In the genomic region with DNA sequence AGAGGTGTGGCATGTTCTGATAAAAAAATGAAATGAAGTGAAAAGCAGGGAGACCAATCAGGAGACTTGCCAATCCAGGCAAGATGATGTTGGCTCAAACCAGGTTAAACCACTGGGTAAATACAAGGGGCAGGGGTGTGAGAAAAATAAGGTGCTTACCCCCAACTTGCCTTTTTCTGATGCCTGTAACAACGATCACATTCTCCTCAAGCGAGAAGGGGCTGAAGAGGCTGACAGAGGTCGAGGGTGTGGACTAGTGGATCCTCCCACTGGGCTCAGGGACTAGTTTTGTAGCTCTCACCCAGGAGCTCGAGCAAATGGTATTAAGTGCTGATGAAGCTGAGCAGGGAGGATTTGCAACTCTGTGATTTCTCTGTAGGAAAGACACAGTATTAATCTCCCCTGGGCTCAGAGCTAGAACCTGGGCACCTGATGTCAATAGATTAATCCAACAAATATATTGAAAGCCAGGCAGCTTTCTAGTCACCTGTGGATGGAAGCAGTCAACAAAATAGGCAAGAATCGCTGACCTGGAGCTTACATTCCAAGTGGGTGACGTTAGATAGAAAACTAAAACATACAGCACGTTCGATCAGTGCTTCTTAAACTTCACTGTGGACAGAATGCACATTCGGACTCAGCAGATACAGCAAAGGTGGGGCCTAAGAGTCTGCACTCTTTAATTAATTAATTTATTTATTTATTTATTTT, we compare ENCODE assay signal across 1 cellular context.
TF ChIP-seq lines count a peak whose summit lies in the region.

No MANE protein-coding gene starts in this region.

TF ChIP-seq in GM23338, 12 proteins besides CTCF, POLR2A, EP300 and RAD21 (continued from another document):
- TF ChIP-seq, protein P1, sequence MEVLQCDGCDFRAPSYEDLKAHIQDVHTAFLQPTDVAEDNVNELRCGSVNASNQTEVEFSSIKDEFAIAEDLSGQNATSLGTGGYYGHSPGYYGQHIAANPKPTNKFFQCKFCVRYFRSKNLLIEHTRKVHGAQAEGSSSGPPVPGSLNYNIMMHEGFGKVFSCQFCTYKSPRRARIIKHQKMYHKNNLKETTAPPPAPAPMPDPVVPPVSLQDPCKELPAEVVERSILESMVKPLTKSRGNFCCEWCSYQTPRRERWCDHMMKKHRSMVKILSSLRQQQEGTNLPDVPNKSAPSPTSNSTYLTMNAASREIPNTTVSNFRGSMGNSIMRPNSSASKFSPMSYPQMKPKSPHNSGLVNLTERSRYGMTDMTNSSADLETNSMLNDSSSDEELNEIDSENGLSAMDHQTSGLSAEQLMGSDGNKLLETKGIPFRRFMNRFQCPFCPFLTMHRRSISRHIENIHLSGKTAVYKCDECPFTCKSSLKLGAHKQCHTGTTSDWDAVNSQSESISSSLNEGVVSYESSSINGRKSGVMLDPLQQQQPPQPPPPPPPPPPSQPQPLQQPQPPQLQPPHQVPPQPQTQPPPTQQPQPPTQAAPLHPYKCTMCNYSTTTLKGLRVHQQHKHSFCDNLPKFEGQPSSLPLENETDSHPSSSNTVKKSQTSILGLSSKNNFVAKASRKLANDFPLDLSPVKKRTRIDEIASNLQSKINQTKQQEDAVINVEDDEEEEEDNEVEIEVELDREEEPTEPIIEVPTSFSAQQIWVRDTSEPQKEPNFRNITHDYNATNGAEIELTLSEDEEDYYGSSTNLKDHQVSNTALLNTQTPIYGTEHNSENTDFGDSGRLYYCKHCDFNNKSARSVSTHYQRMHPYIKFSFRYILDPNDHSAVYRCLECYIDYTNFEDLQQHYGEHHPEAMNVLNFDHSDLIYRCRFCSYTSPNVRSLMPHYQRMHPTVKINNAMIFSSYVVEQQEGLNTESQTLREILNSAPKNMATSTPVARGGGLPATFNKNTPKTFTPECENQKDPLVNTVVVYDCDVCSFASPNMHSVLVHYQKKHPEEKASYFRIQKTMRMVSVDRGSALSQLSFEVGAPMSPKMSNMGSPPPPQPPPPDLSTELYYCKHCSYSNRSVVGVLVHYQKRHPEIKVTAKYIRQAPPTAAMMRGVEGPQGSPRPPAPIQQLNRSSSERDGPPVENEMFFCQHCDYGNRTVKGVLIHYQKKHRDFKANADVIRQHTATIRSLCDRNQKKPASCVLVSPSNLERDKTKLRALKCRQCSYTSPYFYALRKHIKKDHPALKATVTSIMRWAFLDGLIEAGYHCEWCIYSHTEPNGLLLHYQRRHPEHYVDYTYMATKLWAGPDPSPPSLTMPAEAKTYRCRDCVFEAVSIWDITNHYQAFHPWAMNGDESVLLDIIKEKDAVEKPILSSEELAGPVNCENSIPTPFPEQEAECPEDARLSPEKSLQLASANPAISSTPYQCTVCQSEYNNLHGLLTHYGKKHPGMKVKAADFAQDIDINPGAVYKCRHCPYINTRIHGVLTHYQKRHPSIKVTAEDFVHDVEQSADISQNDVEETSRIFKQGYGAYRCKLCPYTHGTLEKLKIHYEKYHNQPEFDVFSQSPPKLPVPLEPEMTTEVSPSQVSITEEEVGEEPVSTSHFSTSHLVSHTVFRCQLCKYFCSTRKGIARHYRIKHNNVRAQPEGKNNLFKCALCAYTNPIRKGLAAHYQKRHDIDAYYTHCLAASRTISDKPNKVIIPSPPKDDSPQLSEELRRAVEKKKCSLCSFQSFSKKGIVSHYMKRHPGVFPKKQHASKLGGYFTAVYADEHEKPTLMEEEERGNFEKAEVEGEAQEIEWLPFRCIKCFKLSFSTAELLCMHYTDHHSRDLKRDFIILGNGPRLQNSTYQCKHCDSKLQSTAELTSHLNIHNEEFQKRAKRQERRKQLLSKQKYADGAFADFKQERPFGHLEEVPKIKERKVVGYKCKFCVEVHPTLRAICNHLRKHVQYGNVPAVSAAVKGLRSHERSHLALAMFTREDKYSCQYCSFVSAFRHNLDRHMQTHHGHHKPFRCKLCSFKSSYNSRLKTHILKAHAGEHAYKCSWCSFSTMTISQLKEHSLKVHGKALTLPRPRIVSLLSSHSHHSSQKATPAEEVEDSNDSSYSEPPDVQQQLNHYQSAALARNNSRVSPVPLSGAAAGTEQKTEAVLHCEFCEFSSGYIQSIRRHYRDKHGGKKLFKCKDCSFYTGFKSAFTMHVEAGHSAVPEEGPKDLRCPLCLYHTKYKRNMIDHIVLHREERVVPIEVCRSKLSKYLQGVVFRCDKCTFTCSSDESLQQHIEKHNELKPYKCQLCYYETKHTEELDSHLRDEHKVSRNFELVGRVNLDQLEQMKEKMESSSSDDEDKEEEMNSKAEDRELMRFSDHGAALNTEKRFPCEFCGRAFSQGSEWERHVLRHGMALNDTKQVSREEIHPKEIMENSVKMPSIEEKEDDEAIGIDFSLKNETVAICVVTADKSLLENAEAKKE (CRISPR knock-in tag; IDR thresholded peaks at IDR 0.05) = no peak
- TF ChIP-seq, protein P2, sequence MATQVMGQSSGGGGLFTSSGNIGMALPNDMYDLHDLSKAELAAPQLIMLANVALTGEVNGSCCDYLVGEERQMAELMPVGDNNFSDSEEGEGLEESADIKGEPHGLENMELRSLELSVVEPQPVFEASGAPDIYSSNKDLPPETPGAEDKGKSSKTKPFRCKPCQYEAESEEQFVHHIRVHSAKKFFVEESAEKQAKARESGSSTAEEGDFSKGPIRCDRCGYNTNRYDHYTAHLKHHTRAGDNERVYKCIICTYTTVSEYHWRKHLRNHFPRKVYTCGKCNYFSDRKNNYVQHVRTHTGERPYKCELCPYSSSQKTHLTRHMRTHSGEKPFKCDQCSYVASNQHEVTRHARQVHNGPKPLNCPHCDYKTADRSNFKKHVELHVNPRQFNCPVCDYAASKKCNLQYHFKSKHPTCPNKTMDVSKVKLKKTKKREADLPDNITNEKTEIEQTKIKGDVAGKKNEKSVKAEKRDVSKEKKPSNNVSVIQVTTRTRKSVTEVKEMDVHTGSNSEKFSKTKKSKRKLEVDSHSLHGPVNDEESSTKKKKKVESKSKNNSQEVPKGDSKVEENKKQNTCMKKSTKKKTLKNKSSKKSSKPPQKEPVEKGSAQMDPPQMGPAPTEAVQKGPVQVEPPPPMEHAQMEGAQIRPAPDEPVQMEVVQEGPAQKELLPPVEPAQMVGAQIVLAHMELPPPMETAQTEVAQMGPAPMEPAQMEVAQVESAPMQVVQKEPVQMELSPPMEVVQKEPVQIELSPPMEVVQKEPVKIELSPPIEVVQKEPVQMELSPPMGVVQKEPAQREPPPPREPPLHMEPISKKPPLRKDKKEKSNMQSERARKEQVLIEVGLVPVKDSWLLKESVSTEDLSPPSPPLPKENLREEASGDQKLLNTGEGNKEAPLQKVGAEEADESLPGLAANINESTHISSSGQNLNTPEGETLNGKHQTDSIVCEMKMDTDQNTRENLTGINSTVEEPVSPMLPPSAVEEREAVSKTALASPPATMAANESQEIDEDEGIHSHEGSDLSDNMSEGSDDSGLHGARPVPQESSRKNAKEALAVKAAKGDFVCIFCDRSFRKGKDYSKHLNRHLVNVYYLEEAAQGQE (IDR thresholded peaks at IDR 0.05; ENCODE audit: unreplicated experiment) = no peak
- TF ChIP-seq STAT1 (IDR thresholded peaks at IDR 0.05; ENCODE audit: unreplicated experiment) (no peak), NANOG (IDR thresholded peaks at IDR 0.05; ENCODE audit: borderline replicate concordance) (no peak), EZH2phosphoT487 (IDR thresholded peaks at IDR 0.05; ENCODE audit: unreplicated experiment) (no peak), POLR2AphosphoS5 (IDR thresholded peaks at IDR 0.05; ENCODE audit: low read depth) (no peak), JUNB (IDR thresholded peaks at IDR 0.05; ENCODE audit: unreplicated experiment) (no peak), ZNF114 (CRISPR knock-in tag; IDR thresholded peaks at IDR 0.05) (no peak)
